11 cellular contexts compared by ENCODE assay signal in genomic region chr3:55620361-55621025, GRCh38.
DNase-seq lines count a peak whose midpoint lies in the region; ATAC-seq and TF ChIP-seq lines count a peak whose summit lies in the region.
"Had no signal": no experiment of that assay in that cellular context is flagged by ENCODE, and none has a peak within 500 bp of the region (broad histone marks: within the 10 kb centered on the region; RNA-seq: fewer than 3 reads in every experiment).

No MANE protein-coding gene starts in this region.

- no peaks in the 10 kb centered on the region for H3K79me2 ChIP-seq in fibroblast of lung (ENCODE audit: control insufficient read depth, insufficient read depth, low read length)

- no peak for TF ChIP-seq CTCF in fibroblast of lung (conservative IDR thresholded peaks at IDR 0.05 in 1 of 2, IDR thresholded peaks at IDR 0.05 in 1 of 2; ENCODE audit: low read depth in 1 of 2, low read length in 2 of 2)

- H3K9me3 ChIP-seq in fibroblast of lung (ENCODE audit: control insufficient read depth, insufficient read depth, low read depth, low read length): no peaks in the 10 kb centered on the region
- H3K9me3 ChIP-seq: thoracic aorta had no signal

- no peak overlapping the region for H3K4me2 ChIP-seq in fibroblast of lung (ENCODE audit: extremely low read depth, insufficient read depth, low read length)

- H2AFZ ChIP-seq in fibroblast of lung (ENCODE audit: low read length): no peak overlapping the region

- no peaks in the 10 kb centered on the region for H4K20me1 ChIP-seq in fibroblast of lung (ENCODE audit: control insufficient read depth, extremely low read depth, insufficient read depth, low read length)

- H3K4me1 ChIP-seq in fibroblast of lung (ENCODE audit: control insufficient read depth, extremely low read depth, insufficient read depth, low read length): no peaks in the 10 kb centered on the region

- H3K4me3 ChIP-seq in fibroblast of lung (replicated peaks in 1 of 4; ENCODE audit: control extremely low read depth in 1 of 4, insufficient read depth in 1 of 4, low read depth in 3 of 4, low read length in 4 of 4): no peak overlapping the region
- H3K4me3 ChIP-seq: skin epidermis, thoracic aorta had no signal

- H3K27ac ChIP-seq in fibroblast of lung (ENCODE audit: insufficient read depth, low read length): no peak overlapping the region
- H3K27ac ChIP-seq: skin epidermis, thoracic aorta had no signal

- H3K9ac ChIP-seq in fibroblast of lung (ENCODE audit: insufficient read depth, low read length): no peak overlapping the region

- no peaks in the 10 kb centered on the region for H3K36me3 ChIP-seq in fibroblast of lung (ENCODE audit: control insufficient read depth, insufficient read depth, low read length)
- H3K36me3 ChIP-seq: thoracic aorta had no signal

- no peaks in the 10 kb centered on the region for H3K27me3 ChIP-seq in fibroblast of lung (ENCODE audit: control insufficient read depth, insufficient read depth, low read length)

- no peak for ATAC-seq in GM21825 (IDR thresholded peaks at IDR 0.05; ENCODE audit: unreplicated experiment)
- ATAC-seq in HG03097 (IDR thresholded peaks at IDR 0.05; ENCODE audit: low FRiP score, unreplicated experiment): no peak

- DNase-seq in ELF-1 (ENCODE audit: low read depth, low spot score): peak; percentile 78
- DNase-seq in HCEC 1CT: peak; percentile 60
- peak; percentile 86 for DNase-seq in NCI-H82 (lab: John Stamatoyannopoulos, UW)
- peak; percentile 43 to 88 for DNase-seq in fibroblast of lung (ENCODE audit: low read depth in 2 of 2)
- DNase-seq in hippocampal formation (lab: John Stamatoyannopoulos, UW): no peak
- no peak for DNase-seq in amygdala (lab: John Stamatoyannopoulos, UW)
- DNase-seq: CD4-positive, CD25-positive, alpha-beta regulatory T cell had no signal

Comparison
In these comparisons a context has a peak if more than half of its experiments do, and no peak if none do; other contexts are left out.
1. DNase-seq: peak in ELF-1 (single experiment), HCEC 1CT (single experiment), NCI-H82 (single experiment) and fibroblast of lung (2 of 2); none in hippocampal formation (0 of 2) and amygdala (0 of 56).